Comparison of ENCODE assay signal across 29 cellular contexts in genomic region chr1:219521325-219521724, GRCh38.
"Had no signal": no experiment of that assay in that cellular context is flagged by ENCODE, and none has a peak within 500 bp of the region (broad histone marks: within the 10 kb centered on the region; RNA-seq: fewer than 3 reads in every experiment).

No MANE protein-coding gene starts in this region.

- H3K9me3 ChIP-seq: ovary, psoas muscle, right lobe of liver, sigmoid colon, stomach, thoracic aorta, thyroid gland, tibial nerve, upper lobe of right lung, uterus had no signal

- H3K9me3 Mint-ChIP-seq: naive thymus-derived CD8-positive, alpha-beta T cell; natural killer cell treated with Interleukin-12 subunit alpha and Interleukin-12 subunit beta and Interleukin-15 and Interleukin-18, amount 100 ng/mL, for 72 hours; stimulated activated effector memory CD8-positive, alpha-beta T cell treated with anti-CD3 and anti-CD28 coated beads, Interleukin-12 subunit alpha, Interleukin-12 subunit beta, amount 100 ng/mL, for 72 hours; stimulated activated naive CD8-positive, alpha-beta T cell treated with anti-CD3 and anti-CD28 coated beads, Interleukin-15, Interleukin-2, amounts not matched to agents 100 ng/mL and 50 ng/mL, for 24 hours had no signal

- H3K79me2 ChIP-seq: parathyroid adenoma had no signal

- H3K36me3 ChIP-seq: ovary, right lobe of liver, sigmoid colon, stomach, thoracic aorta, thyroid gland, tibial nerve, upper lobe of right lung, uterus had no signal

- H3K27ac ChIP-seq: ovary, parathyroid adenoma, psoas muscle, right lobe of liver, sigmoid colon, stomach, thoracic aorta, thyroid gland, tibial nerve, upper lobe of right lung, uterus had no signal

- H2AFZ ChIP-seq: parathyroid adenoma had no signal

- H3K4me3 Mint-ChIP-seq: naive B cell; naive thymus-derived CD8-positive, alpha-beta T cell; natural killer cell treated with Interleukin-12 subunit alpha and Interleukin-12 subunit beta and Interleukin-15 and Interleukin-18, amount 100 ng/mL, for 72 hours; nephron progenitor cell; neural crest cell; stimulated activated effector memory CD8-positive, alpha-beta T cell treated with anti-CD3 and anti-CD28 coated beads, Interleukin-12 subunit alpha, Interleukin-12 subunit beta, amount 100 ng/mL, for 72 hours; stimulated activated naive CD8-positive, alpha-beta T cell treated with anti-CD3 and anti-CD28 coated beads, Interleukin-15, Interleukin-2, amounts not matched to agents 100 ng/mL and 50 ng/mL, for 24 hours; type B pancreatic cell had no signal

- H3K27ac Mint-ChIP-seq: naive B cell; naive thymus-derived CD8-positive, alpha-beta T cell; natural killer cell treated with Interleukin-12 subunit alpha and Interleukin-12 subunit beta and Interleukin-15 and Interleukin-18, amount 100 ng/mL, for 72 hours; nephron progenitor cell; progenitor cell of endocrine pancreas; stimulated activated effector memory CD8-positive, alpha-beta T cell treated with anti-CD3 and anti-CD28 coated beads, Interleukin-12 subunit alpha, Interleukin-12 subunit beta, amount 100 ng/mL, for 72 hours; stimulated activated naive CD8-positive, alpha-beta T cell treated with anti-CD3 and anti-CD28 coated beads, Interleukin-15, Interleukin-2, amounts not matched to agents 100 ng/mL and 50 ng/mL, for 24 hours; type B pancreatic cell had no signal

- H3K4me3 ChIP-seq: ovary, psoas muscle, right lobe of liver, sigmoid colon, stomach, thoracic aorta, thyroid gland, tibial nerve, upper lobe of right lung, uterus had no signal

- H3K4me1 Mint-ChIP-seq: naive B cell; naive thymus-derived CD8-positive, alpha-beta T cell; nephron progenitor cell; neural crest cell; stimulated activated effector memory CD8-positive, alpha-beta T cell treated with anti-CD3 and anti-CD28 coated beads, Interleukin-12 subunit alpha, Interleukin-12 subunit beta, amount 100 ng/mL, for 72 hours had no signal

- DNase-seq: naive B cell; naive thymus-derived CD8-positive, alpha-beta T cell; nephron progenitor cell; occipital lobe; ovary; posterior cingulate gyrus; psoas muscle; right cardiac atrium; right lobe of liver; sigmoid colon; small intestine; stimulated activated CD4-positive, alpha-beta T cell treated with anti-CD3 and anti-CD28 coated beads, Interleukin-15, amount 100 ng/mL, for 24 hours; stimulated activated CD4-positive, alpha-beta T cell treated with anti-CD3 and anti-CD28 coated beads, Interleukin-2, amount 100 ng/mL, for 24 hours; stimulated activated CD4-positive, alpha-beta T cell treated with anti-CD3 and anti-CD28 coated beads, Interleukin-2, amount 100 ng/mL, for 48 hours; stimulated activated CD4-positive, alpha-beta T cell treated with anti-CD3 and anti-CD28 coated beads, Interleukin-4, amount 100 ng/mL, for 24 hours; stimulated activated naive CD4-positive, alpha-beta T cell treated with Interleukin-2 at 50 U/mL for 16 hours; stomach; thyroid gland; upper lobe of right lung; uterus had no signal

- H3K4me1 ChIP-seq: parathyroid adenoma, psoas muscle, right lobe of liver, stomach, thyroid gland, tibial nerve, upper lobe of right lung, uterus had no signal

- H3K36me3 Mint-ChIP-seq: naive B cell; naive thymus-derived CD8-positive, alpha-beta T cell; natural killer cell treated with Interleukin-12 subunit alpha and Interleukin-12 subunit beta and Interleukin-15 and Interleukin-18, amount 100 ng/mL, for 72 hours; stimulated activated effector memory CD8-positive, alpha-beta T cell treated with anti-CD3 and anti-CD28 coated beads, Interleukin-12 subunit alpha, Interleukin-12 subunit beta, amount 100 ng/mL, for 72 hours; type B pancreatic cell had no signal

- H3K27me3 ChIP-seq: ovary, right lobe of liver, sigmoid colon, stomach, thyroid gland, tibial nerve, upper lobe of right lung, uterus had no signal

- ATAC-seq: naive thymus-derived CD8-positive, alpha-beta T cell; natural killer cell treated with Interleukin-12 subunit alpha and Interleukin-12 subunit beta and Interleukin-15 and Interleukin-18, amount 100 ng/mL, for 72 hours; psoas muscle; stimulated activated effector memory CD8-positive, alpha-beta T cell treated with anti-CD3 and anti-CD28 coated beads, Interleukin-12 subunit alpha, Interleukin-12 subunit beta, amount 100 ng/mL, for 72 hours; upper lobe of right lung had no signal

- H3K9ac ChIP-seq: parathyroid adenoma had no signal

- H3K27me3 Mint-ChIP-seq: naive B cell; natural killer cell treated with Interleukin-12 subunit alpha and Interleukin-12 subunit beta and Interleukin-15 and Interleukin-18, amount 100 ng/mL, for 72 hours; progenitor cell of endocrine pancreas; stimulated activated naive CD8-positive, alpha-beta T cell treated with anti-CD3 and anti-CD28 coated beads, Interleukin-15, Interleukin-2, amounts not matched to agents 100 ng/mL and 50 ng/mL, for 24 hours; type B pancreatic cell had no signal
